Comparison of ENCODE assay signal across 8 cellular contexts in genomic region chr22:37244922-37245722, GRCh38. TPM values are rescaled to one million over a fixed set of nuclear protein-coding genes. Genes with fewer than 3 reads are reported as not detected.
A peak's percentile ranks its signal among the peaks of the same experiment; 100 is the strongest.
DNase-seq lines count a peak whose midpoint lies in the region; ATAC-seq, FAIRE-seq and TF ChIP-seq lines count a peak whose summit lies in the region.

No MANE protein-coding gene starts in this region.

- intact Hi-C loops in OCI-LY7 (cut with micrococcal nuclease; ENCODE audit: unreplicated experiment) = loop anchor here (2.0 kb wide), 1 partner anchor 26 kb away; no protein-coding TSS in a partner anchor
- intact Hi-C loops in kidney (cut with DNase I) = no loop called here

- H3K9ac ChIP-seq in kidney (ENCODE audit: low read length in 2 of 2) = no peak overlapping the region

- TF ChIP-seq POLR2A in H54 (IDR thresholded peaks at IDR 0.05; ENCODE audit: low read depth, low read length) (no peak), gastroesophageal sphincter (IDR thresholded peaks at IDR 0.05) (no peak)

- H3K4me1 ChIP-seq in OCI-LY7 (ENCODE audit: insufficient read depth, low read length, poor library complexity, severe bottlenecking) (peaks cover 72% of the 10 kb centered on the region), kidney (ENCODE audit: control insufficient read depth in 1 of 2, insufficient read depth in 1 of 2, low read depth in 1 of 2, low read length in 2 of 2) (no peaks in the 10 kb centered on the region), gastroesophageal sphincter (no peaks in the 10 kb centered on the region)

- H3K27ac ChIP-seq in OCI-LY7 (ENCODE audit: low read depth, low read length, poor library complexity, severe bottlenecking) (peak overlapping the region; percentile 93), kidney (ENCODE audit: low read depth in 2 of 2, low read length in 2 of 2) (no peak overlapping the region), gastroesophageal sphincter (no peak overlapping the region)

- H3K9me3 ChIP-seq in OCI-LY7 (ENCODE audit: low read length) (no peaks in the 10 kb centered on the region), kidney (ENCODE audit: control insufficient read depth in 1 of 2, low read length in 2 of 2) (no peaks in the 10 kb centered on the region), gastroesophageal sphincter (no peaks in the 10 kb centered on the region)

- FAIRE-seq in kidney (lab: Jason Lieb, UNC) (no peak), H54 (lab: Jason Lieb, UNC) (no peak)

- peak overlapping the region; percentile 44; the same call in 1 of the 2 replicates for H2AFZ ChIP-seq in OCI-LY7 (ENCODE audit: low read length)

- no TSS peak for BruUV-seq in OCI-LY7 (replicated peaks; lab: Mats Ljungman, UMichigan)

- no peak for TF ChIP-seq EP300 in gastroesophageal sphincter (IDR thresholded peaks at IDR 0.05)

- H4K20me1 ChIP-seq in OCI-LY7 (ENCODE audit: insufficient read depth, low read length) = peaks cover 5% of the 10 kb centered on the region; the same call in 1 of the 2 replicates

- 38% methylated on average over 4 of the region's 22 CpGs; no CpG with 5 or more reads in 1 of the 2 donors for WGBS in gastroesophageal sphincter (ENCODE audit: low coverage in 1 of 2), 2 donors

- ATAC-seq in GM21576 (IDR thresholded peaks at IDR 0.05; ENCODE audit: unreplicated experiment) (peak; percentile 31), gastroesophageal sphincter (no peak), GM19351 (IDR thresholded peaks at IDR 0.05; ENCODE audit: unreplicated experiment) (no peak)

- POLR2A ChIA-PET in OCI-LY7 (lab: Charles Lee) = interaction anchor here (0.6 to 3.9 kb wide), 8 partner anchors 15 to 335 kb away, joined by 3 to 26 read pairs (median 6); partner anchors contain the start of gene LGALS2

- H3K4me3 ChIP-seq in OCI-LY7 (ENCODE audit: low read depth, low read length, poor library complexity, severe bottlenecking) (peak overlapping the region; percentile 97), kidney (ENCODE audit: low read length in 2 of 2) (no peak overlapping the region), gastroesophageal sphincter (no peak overlapping the region)

- H3K27me3 ChIP-seq in gastroesophageal sphincter = peaks cover 68% of the 10 kb centered on the region

- CTCF ChIA-PET in OCI-LY7 (lab: Charles Lee; ENCODE audit: unreplicated experiment) = interaction anchor here (1.7 to 3.9 kb wide), 3 partner anchors 15 to 46 kb away, joined by 6 to 20 read pairs (median 8); no protein-coding TSS in a partner anchor

- H3K9me2 ChIP-seq in OCI-LY7 (ENCODE audit: insufficient read depth, low read length) = no peaks in the 10 kb centered on the region

- H3K36me3 ChIP-seq in OCI-LY7 (ENCODE audit: insufficient read depth, low read length) (peaks cover 29% of the 10 kb centered on the region), kidney (ENCODE audit: control insufficient read depth in 1 of 2, insufficient read depth in 2 of 2, low read length in 2 of 2) (no peaks in the 10 kb centered on the region), gastroesophageal sphincter (no peaks in the 10 kb centered on the region)

- DNase-seq in GDM1 (lab: John Stamatoyannopoulos, UW) (peak; percentile 50), OCI-LY7 (ENCODE audit: low spot score) (peak; percentile 91), kidney (peak; percentile 60), H54 (ENCODE audit: insufficient read length, low spot score) (no peak), NCI-H510A (lab: John Stamatoyannopoulos, UW) (no peak)

- H3K4me2 ChIP-seq in OCI-LY7 (ENCODE audit: low read length) = peak overlapping the region; percentile 99

- no peak for TF ChIP-seq CTCF in OCI-LY7 (conservative IDR thresholded peaks at IDR 0.05; ENCODE audit: low read length)
- no peak for TF ChIP-seq CTCF in kidney (IDR thresholded peaks at IDR 0.05; ENCODE audit: borderline replicate concordance, extremely low read depth, insufficient read depth)
- TF ChIP-seq CTCF in gastroesophageal sphincter (IDR thresholded peaks at IDR 0.05) = no peak

- H3K79me2 ChIP-seq in OCI-LY7 (ENCODE audit: insufficient read depth, low read depth, low read length) = peaks cover 35% of the 10 kb centered on the region

RNA-seq across cellular contexts. Expression of gene RAC2, which starts 1.1 kb away (rescaled TPM):
- 91.5 and 142 TPM in 2 replicates for total RNA-seq in OCI-LY7 (2014; rRNA removed; shearing (Covaris generic))
- total RNA-seq in OCI-LY7 (2022) (321 and 331 TPM in 2 replicates), kidney (38.6 TPM), gastroesophageal sphincter (10 to 100 TPM in 1 of 4 donors, 1 to 10 TPM in 3; 2.0 to 11.3 (median 6.4) TPM)
- polyA plus RNA-seq in kidney (ENCODE audit: insufficient read depth, low read depth, low replicate concordance) = 4.5 TPM

RNA-seq across cellular contexts. Expression of gene SSTR3, which starts 32.8 kb away (rescaled TPM):
- 0.05 and 0.25 TPM in 2 replicates for total RNA-seq in OCI-LY7 (2014; rRNA removed; shearing (Covaris generic))
- total RNA-seq in OCI-LY7 (2022) (0.30 TPM in 2 replicates), kidney (0.13 TPM), gastroesophageal sphincter (not detected)
- 0.56 TPM for polyA plus RNA-seq in kidney (ENCODE audit: insufficient read depth, low read depth, low replicate concordance)

RNA-seq across cellular contexts. Expression of gene CYTH4, which starts 37.2 kb away (rescaled TPM):
- 20.6 and 35.0 TPM in 2 replicates for total RNA-seq in OCI-LY7 (2014; rRNA removed; shearing (Covaris generic))
- total RNA-seq in OCI-LY7 (2022) = 24.8 and 28.1 TPM in 2 replicates
- 30.2 TPM for total RNA-seq in kidney
- polyA plus RNA-seq in kidney (ENCODE audit: insufficient read depth, low read depth, low replicate concordance) = 1.9 TPM
- 10 to 100 TPM in 2 of 4 donors, 1 to 10 TPM in 2; 4.2 to 21.3 (median 9.3) TPM for total RNA-seq in gastroesophageal sphincter

RNA-seq across cellular contexts. Expression of gene C1QTNF6, which starts 57.1 kb away (rescaled TPM):
- 6.8 and 7.3 TPM in 2 replicates for total RNA-seq in OCI-LY7 (2014; rRNA removed; shearing (Covaris generic))
- 18.7 and 19.6 TPM in 2 replicates for total RNA-seq in OCI-LY7 (2022)
- 8.0 TPM for total RNA-seq in kidney
- 3.2 TPM for polyA plus RNA-seq in kidney (ENCODE audit: insufficient read depth, low read depth, low replicate concordance)
- total RNA-seq in gastroesophageal sphincter = 1 to 10 TPM in 2 of 4 donors, under 1 TPM in 2; 0.69 to 1.6 (median 1.1) TPM

Comparison
In these comparisons a context has a peak if more than half of its experiments do, and no peak if none do; other contexts are left out.
1. DNase-seq: peak in GDM1 (single experiment), OCI-LY7 (single experiment) and kidney (single experiment); none in H54 (single experiment) and NCI-H510A (single experiment).